ENCODE assay signal across 14 cellular contexts in genomic region chr2:226829721-226830631, GRCh38.
DNase-seq lines count a peak whose midpoint lies in the region; ATAC-seq and TF ChIP-seq lines count a peak whose summit lies in the region.
"Had no signal": no experiment of that assay in that cellular context is flagged by ENCODE, and none has a peak within 500 bp of the region (broad histone marks: within the 10 kb centered on the region; RNA-seq: fewer than 3 reads in every experiment).

No MANE protein-coding gene starts in this region.

- H3K4me3 ChIP-seq in SU-DHL-6 (ENCODE audit: insufficient read depth, low read length, poor library complexity, severe bottlenecking): no peak overlapping the region
- H3K4me3 ChIP-seq: BLaER1 treated with 17β-estradiol and CSF1 and Interleukin-3, amounts not matched to agents 10 nM and 100 nM; GM23338 had no signal

- no peak overlapping the region for H3K4me3 Mint-ChIP-seq in memory B cell
- H3K4me3 Mint-ChIP-seq: GM23338 had no signal

- no peaks in the 10 kb centered on the region for H3K9me3 Mint-ChIP-seq in memory B cell
- H3K9me3 Mint-ChIP-seq: CD4-positive, CD25-positive, alpha-beta regulatory T cell; GM23338 had no signal

- H3K27me3 ChIP-seq in SU-DHL-6 (ENCODE audit: low read length): no peaks in the 10 kb centered on the region
- H3K27me3 ChIP-seq: BLaER1 treated with 17β-estradiol and CSF1 and Interleukin-3, amounts not matched to agents 10 nM and 100 nM had no signal

- H3K9me2 ChIP-seq in SU-DHL-6 (replicated peaks; ENCODE audit: insufficient read depth, low read length): no peaks in the 10 kb centered on the region

- H3K79me2 ChIP-seq in SU-DHL-6 (ENCODE audit: insufficient read depth, low read length): peaks cover 72% of the 10 kb centered on the region

- TF ChIP-seq CTCF in SU-DHL-6 (IDR thresholded peaks at IDR 0.05; ENCODE audit: insufficient read depth, low read length, poor library complexity, severe bottlenecking): no peak

- ATAC-seq in HG02938 (IDR thresholded peaks at IDR 0.05; ENCODE audit: unreplicated experiment): peak; percentile 56
- ATAC-seq in memory B cell (ENCODE audit: low read depth): no peak
- ATAC-seq: GM23338 had no signal

- H3K36me3 ChIP-seq in SU-DHL-6 (ENCODE audit: low read length): peaks cover 33% of the 10 kb centered on the region
- H3K36me3 ChIP-seq: BLaER1 treated with 17β-estradiol and CSF1 and Interleukin-3, amounts not matched to agents 10 nM and 100 nM had no signal

- H3K27me3 Mint-ChIP-seq in memory B cell: no peaks in the 10 kb centered on the region
- H3K27me3 Mint-ChIP-seq: CD4-positive, CD25-positive, alpha-beta regulatory T cell had no signal

- peaks cover 41% of the 10 kb centered on the region for H3F3A ChIP-seq in SU-DHL-6 (ENCODE audit: insufficient read depth)

- DNase-seq in SIG-M5 treated with dmso at 0.1 percent for 504 hours (lab: John Stamatoyannopoulos, UW; ENCODE audit: unreplicated experiment) (peak; percentile 48), SIG-M5 (lab: John Stamatoyannopoulos, UW) (no peak), memory B cell (ENCODE audit: low spot score in 2 of 2) (no peak), NCI-H748 treated with DMSO at 0.1 percent for 48 hours (lab: John Stamatoyannopoulos, UW) (no peak), NCI-H1092 (lab: John Stamatoyannopoulos, UW) (no peak)
- DNase-seq in activated effector memory CD4-positive, alpha-beta T cell treated with Interleukin-2 at 50 U/mL for 16 hours: no peak
- DNase-seq: 8988T; AML-193; CD4-positive, CD25-positive, alpha-beta regulatory T cell; H7 had no signal

- peaks cover 2% of the 10 kb centered on the region for H3K4me1 Mint-ChIP-seq in memory B cell
- H3K4me1 Mint-ChIP-seq: GM23338 had no signal

- no peaks in the 10 kb centered on the region for H3K9me3 ChIP-seq in SU-DHL-6 (ENCODE audit: insufficient read depth, low read length)

- H3K36me3 Mint-ChIP-seq in memory B cell: peaks cover 9% of the 10 kb centered on the region

- H3K4me2 ChIP-seq in SU-DHL-6 (ENCODE audit: low read depth, low read length, poor library complexity, severe bottlenecking): peak overlapping the region; percentile 1
- H3K4me2 ChIP-seq: GM23338 had no signal

- peak overlapping the region; percentile 26 for H3K27ac Mint-ChIP-seq in memory B cell
- H3K27ac Mint-ChIP-seq: GM23338 had no signal

- H2AFZ ChIP-seq in SU-DHL-6 (ENCODE audit: low read depth, low read length, severe bottlenecking): no peak overlapping the region
- H2AFZ ChIP-seq: GM23338 had no signal

- H3K27ac ChIP-seq in SU-DHL-6 (ENCODE audit: low read depth, low read length): peak overlapping the region; percentile 32; the same call in 1 of the 2 replicates
- H3K27ac ChIP-seq: BLaER1 treated with 17β-estradiol and CSF1 and Interleukin-3, amounts not matched to agents 10 nM and 100 nM had no signal

- no peak overlapping the region for H3K9ac ChIP-seq in SU-DHL-6 (ENCODE audit: low read length)
- H3K9ac ChIP-seq: BLaER1 treated with 17β-estradiol and CSF1 and Interleukin-3, amounts not matched to agents 10 nM and 100 nM had no signal

- H4K20me1 ChIP-seq in SU-DHL-6 (ENCODE audit: low read depth, low read length): 0 out of 2 replicates have a peak, but pooled peaks cover 14% of the 10 kb centered on the region
- H4K20me1 ChIP-seq: BLaER1 treated with 17β-estradiol and CSF1 and Interleukin-3, amounts not matched to agents 10 nM and 100 nM had no signal
